ENCODE assay signal across 1 cellular context in genomic region chr6:44933113-44933512, GRCh38.
TF ChIP-seq lines count a peak whose summit lies in the region.

No MANE protein-coding gene starts in this region.

TF ChIP-seq in K562, 482 proteins besides CTCF, POLR2A, EP300 and RAD21 (continued from another document):
- TF ChIP-seq CHD7 (IDR thresholded peaks at IDR 0.05; ENCODE audit: low read depth, low read length), result no peak
- no peak for TF ChIP-seq L3MBTL2 (IDR thresholded peaks at IDR 0.05)
